9 cellular contexts compared by ENCODE assay signal in genomic region chr2:37652199-37652640, GRCh38. TPM values are rescaled to one million over a fixed set of nuclear protein-coding genes. Genes with fewer than 3 reads are reported as not detected.
A peak's percentile ranks its signal among the peaks of the same experiment; 100 is the strongest.
DNase-seq lines count a peak whose midpoint lies in the region; ATAC-seq and TF ChIP-seq lines count a peak whose summit lies in the region.
"Had no signal": no experiment of that assay in that cellular context is flagged by ENCODE, and none has a peak within 500 bp of the region (broad histone marks: within the 10 kb centered on the region; RNA-seq: fewer than 3 reads in every experiment).

No MANE protein-coding gene starts in this region.

- no peak for ATAC-seq in CD8-positive, alpha-beta T cell

- no peaks in the 10 kb centered on the region for H3K9me3 ChIP-seq in CD8-positive, alpha-beta T cell (ENCODE audit: low read length)
- H3K9me3 ChIP-seq in MG63, result peaks cover 7% of the 10 kb centered on the region

- no peak for TF ChIP-seq POLR2A in lower leg skin (IDR thresholded peaks at IDR 0.05)

- TF ChIP-seq CTCF in CD8-positive, alpha-beta T cell (IDR thresholded peaks at IDR 0.05), result no peak
- no peak for TF ChIP-seq CTCF in choroid plexus epithelial cell (conservative IDR thresholded peaks at IDR 0.05; ENCODE audit: low read depth, low read length)
- no peak for TF ChIP-seq CTCF in osteocyte (IDR thresholded peaks at IDR 0.05)
- no peak for TF ChIP-seq CTCF in lower leg skin (IDR thresholded peaks at IDR 0.05)
- TF ChIP-seq CTCF in GM13977 (IDR thresholded peaks at IDR 0.05; ENCODE audit: extremely low read depth, insufficient read depth, missing control alignments), result no peak

- H3K27me3 ChIP-seq in CD8-positive, alpha-beta T cell (ENCODE audit: insufficient read depth, low read length), result no peaks in the 10 kb centered on the region
- no peaks in the 10 kb centered on the region for H3K27me3 ChIP-seq in MG63

- H3K4me1 ChIP-seq in CD8-positive, alpha-beta T cell (ENCODE audit: insufficient read depth, low read length), result peaks cover 85% of the 10 kb centered on the region

- no peaks in the 10 kb centered on the region for H3K36me3 ChIP-seq in CD8-positive, alpha-beta T cell (ENCODE audit: insufficient read depth, low read length)
- H3K36me3 ChIP-seq in MG63, result peaks cover 76% of the 10 kb centered on the region

- H3K9me3 Mint-ChIP-seq in CD8-positive, alpha-beta T cell, result peaks cover 7% of the 10 kb centered on the region
- H3K9me3 Mint-ChIP-seq in osteocyte (ENCODE audit: unreplicated experiment), result no peaks in the 10 kb centered on the region

- WGBS in lower leg skin, 2 donors, result 75 to 83% methylated on average over 5 of the region's 5 CpGs

- no peak for DNase-seq in CD8-positive, alpha-beta T cell
- DNase-seq in MG63 (peak; percentile 85), choroid plexus epithelial cell (ENCODE audit: low read depth) (peak; percentile 89), osteocyte (ENCODE audit: extremely low spot score, unreplicated experiment) (no peak), OCI-M1 (lab: John Stamatoyannopoulos, UW) (no peak), NCI-H2029 (lab: John Stamatoyannopoulos, UW) (no peak), lower leg skin (ENCODE audit: low spot score in 2 of 2) (no peak), GM13977 (ENCODE audit: low spot score) (no peak)

- peak overlapping the region; percentile 93 for H3K27ac Mint-ChIP-seq in CD8-positive, alpha-beta T cell
- H3K27ac Mint-ChIP-seq in osteocyte (ENCODE audit: unreplicated experiment), result peak overlapping the region; percentile 75

- in situ Hi-C loops in GM13977 (cut with MboI; ENCODE audit: low pct_unique_long_range_greater_than_20kb, low sequenced_read_pairs, unreplicated experiment), result no loop called here

- intact Hi-C loops in CD8-positive, alpha-beta T cell (cut with DNase I, micrococcal nuclease), result loop anchor here in 1 of 2 experiments (10.0 kb wide), 1 partner anchor 237 kb away; no protein-coding TSS in a partner anchor
- intact Hi-C loops in lower leg skin (cut with DNase I; ENCODE audit: low total_unique reads), result no loop called here

- H3K4me3 Mint-ChIP-seq in CD8-positive, alpha-beta T cell, result peak overlapping the region; percentile 20
- H3K4me3 Mint-ChIP-seq in osteocyte (ENCODE audit: unreplicated experiment), result no peak overlapping the region

- no peak overlapping the region for H3K27ac ChIP-seq in CD8-positive, alpha-beta T cell (ENCODE audit: low read depth, low read length)
- H3K27ac ChIP-seq: KMS-11 had no signal

- CTCF ChIA-PET in CD8-positive, alpha-beta T cell (lab: Charles Lee), result interaction anchor here (0.6 to 1.0 kb wide), 2 partner anchors 15 to 17 kb away, joined by 3 read pairs; no protein-coding TSS in a partner anchor

- POLR2A ChIA-PET in CD8-positive, alpha-beta T cell (lab: Charles Lee), result interaction anchor here (1.1 to 2.1 kb wide), 4 partner anchors 16 to 62 kb away, joined by 3 to 9 read pairs (median 4); no protein-coding TSS in a partner anchor

- peaks cover 92% of the 10 kb centered on the region for H3K4me1 Mint-ChIP-seq in CD8-positive, alpha-beta T cell (ENCODE audit: low read depth)
- peaks cover 73% of the 10 kb centered on the region for H3K4me1 Mint-ChIP-seq in osteocyte (ENCODE audit: unreplicated experiment)

- no peak overlapping the region for H3K4me3 ChIP-seq in CD8-positive, alpha-beta T cell (ENCODE audit: low read depth, low read length)
- H3K4me3 ChIP-seq in MG63, result no peak overlapping the region
- H3K4me3 ChIP-seq in choroid plexus epithelial cell (ENCODE audit: low read depth, low read length), result no peak overlapping the region
- H3K4me3 ChIP-seq in lower leg skin (ENCODE audit: low read depth, poor library complexity, severe bottlenecking), result no peak overlapping the region

- H3K36me3 Mint-ChIP-seq in CD8-positive, alpha-beta T cell, result peaks cover 42% of the 10 kb centered on the region
- H3K36me3 Mint-ChIP-seq in osteocyte (ENCODE audit: unreplicated experiment), result peaks cover 28% of the 10 kb centered on the region

- H3K27me3 Mint-ChIP-seq in CD8-positive, alpha-beta T cell (ENCODE audit: low read depth), result no peaks in the 10 kb centered on the region
- no peaks in the 10 kb centered on the region for H3K27me3 Mint-ChIP-seq in osteocyte (ENCODE audit: unreplicated experiment)

RNA-seq across cellular contexts. Expression of gene CDC42EP3, which starts 19.2 kb away (rescaled TPM):
- 10 to 100 TPM; 27.4 to 28.1 TPM for total RNA-seq in CD8-positive, alpha-beta T cell
- total RNA-seq in MG63 (2014; rRNA removed; shearing (Covaris generic); ENCODE audit: low replicate concordance), result 24.1 and 32.4 TPM in 2 replicates
- total RNA-seq in osteocyte (40.9 and 46.2 TPM in 2 replicates), lower leg skin (10 to 100 TPM; 14.0 to 42.6 (median 28.7) TPM)

Comparison
In these comparisons a context has a peak if more than half of its experiments do, and no peak if none do; other contexts are left out.
1. DNase-seq: peak in MG63 (single experiment) and choroid plexus epithelial cell (single experiment); none in CD8-positive, alpha-beta T cell (0 of 7), osteocyte (single experiment), OCI-M1 (single experiment), NCI-H2029 (single experiment), lower leg skin (0 of 2) and GM13977 (single experiment).